ENCODE assay signal across 8 cellular contexts in genomic region chr5:174327317-174327864, GRCh38.
DNase-seq lines count a peak whose midpoint lies in the region; ATAC-seq and TF ChIP-seq lines count a peak whose summit lies in the region.

No MANE protein-coding gene starts in this region.

- no peak for TF ChIP-seq POLR2A in Peyer's patch (IDR thresholded peaks at IDR 0.05)

- no peaks in the 10 kb centered on the region for H3K4me1 Mint-ChIP-seq in activated naive CD4-positive, alpha-beta T cell treated with anti-CD3 and anti-CD28 coated beads for 36 hours (ENCODE audit: low read depth)

- no peak overlapping the region for H3K27ac ChIP-seq in Peyer's patch

- H3K27me3 ChIP-seq in Peyer's patch = no peaks in the 10 kb centered on the region

- no peaks in the 10 kb centered on the region for H3K4me1 ChIP-seq in Peyer's patch

- H3K9me3 Mint-ChIP-seq in activated naive CD4-positive, alpha-beta T cell treated with anti-CD3 and anti-CD28 coated beads for 36 hours = no peaks in the 10 kb centered on the region

- no peak overlapping the region for H3K4me3 Mint-ChIP-seq in activated naive CD4-positive, alpha-beta T cell treated with anti-CD3 and anti-CD28 coated beads for 36 hours

- H3K4me3 ChIP-seq in Peyer's patch = no peak overlapping the region

- no peaks in the 10 kb centered on the region for H3K36me3 Mint-ChIP-seq in activated naive CD4-positive, alpha-beta T cell treated with anti-CD3 and anti-CD28 coated beads for 36 hours (ENCODE audit: low read depth)

- intact Hi-C loops in Right ventricle myocardium inferior (cut with DNase I) (loop anchor here (5.0 kb wide), 2 partner anchors 90 to 465 kb away; no protein-coding TSS in a partner anchor), cardiac septum (cut with DNase I) (loop anchor here (5.0 kb wide), 1 partner anchor 465 kb away; no protein-coding TSS in a partner anchor), left cardiac atrium (cut with DNase I) (no loop called here)
- intact Hi-C loops in activated naive CD4-positive, alpha-beta T cell treated with anti-CD3 and anti-CD28 coated beads for 36 hours (cut with micrococcal nuclease) = loop anchor here (1.0 to 10.0 kb wide), 3 partner anchors 91 to 466 kb away; no protein-coding TSS in a partner anchor

- no peaks in the 10 kb centered on the region for H3K36me3 ChIP-seq in Peyer's patch

- CTCF ChIA-PET in activated naive CD4-positive, alpha-beta T cell treated with anti-CD3 and anti-CD28 coated beads for 36 hours (lab: Charles Lee) = interaction anchor here (0.7 to 0.8 kb wide), 3 partner anchors 8 to 468 kb away, joined by 3 to 4 read pairs (median 3); no protein-coding TSS in a partner anchor

- peaks cover 23% of the 10 kb centered on the region for H3K27me3 Mint-ChIP-seq in activated naive CD4-positive, alpha-beta T cell treated with anti-CD3 and anti-CD28 coated beads for 36 hours (ENCODE audit: low read depth)

- peak in 4 of 6 experiments; percentile 41 to 79 (median 70) for TF ChIP-seq CTCF in Peyer's patch (IDR thresholded peaks at IDR 0.05)

- no peak overlapping the region for H3K27ac Mint-ChIP-seq in activated naive CD4-positive, alpha-beta T cell treated with anti-CD3 and anti-CD28 coated beads for 36 hours

- ATAC-seq in Right ventricle myocardium inferior (peak; percentile 42), left cardiac atrium (peak; percentile 34 to 79), HG03571 (IDR thresholded peaks at IDR 0.05; ENCODE audit: unreplicated experiment) (no peak)

- no peaks in the 10 kb centered on the region for H3K9me3 ChIP-seq in Peyer's patch

- DNase-seq in Right ventricle myocardium inferior (ENCODE audit: missing footprints) = peak; percentile 80
- no peak for DNase-seq in cardiac septum (ENCODE audit: low spot score)
- DNase-seq in HuH-7 (ENCODE audit: low spot score) = peak; percentile 73
- DNase-seq in Peyer's patch = peak in 2 of 3 donors; percentile 67 to 83
- DNase-seq in activated naive CD4-positive, alpha-beta T cell treated with anti-CD3 and anti-CD28 coated beads for 36 hours = peak; percentile 76
- peak; percentile 56 for DNase-seq in left cardiac atrium
- peak; percentile 32 for DNase-seq in stimulated activated CD4-positive, alpha-beta T cell treated with anti-CD3 and anti-CD28 coated beads, Interleukin-12 subunit alpha, Interleukin-12 subunit beta, amount 100 ng/mL, for 4 hours

Comparison
In these comparisons a context has a peak if more than half of its experiments do, and no peak if none do; other contexts are left out.
1. intact Hi-C loops: an anchor here in Right ventricle myocardium inferior (5.0 kb wide), cardiac septum (5.0 kb wide) and activated naive CD4-positive, alpha-beta T cell treated with anti-CD3 and anti-CD28 coated beads for 36 hours (1.0 to 10.0 kb wide); none called in left cardiac atrium.